10 cellular contexts compared by ENCODE assay signal in the genomic region with DNA sequence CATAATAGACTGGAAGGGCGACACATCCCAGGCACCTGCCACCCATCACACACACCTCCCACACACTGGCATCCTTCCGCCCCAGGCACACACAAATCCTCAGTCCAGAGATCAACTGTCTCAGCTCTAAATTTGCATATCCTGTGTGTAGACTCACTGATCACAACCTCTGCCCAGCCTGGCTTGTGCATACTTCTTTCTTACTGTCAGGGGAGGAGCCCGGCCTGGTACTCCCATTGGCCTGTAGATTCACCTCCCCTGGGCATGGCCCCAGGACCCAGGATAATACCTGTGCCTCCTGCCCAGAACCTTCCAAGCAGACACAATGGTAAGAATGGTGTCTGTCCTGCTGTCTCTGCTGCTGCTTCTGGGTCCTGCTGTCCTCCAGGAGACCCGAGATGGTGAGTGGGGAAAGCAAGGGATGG. TPM values are rescaled to one million over a fixed set of nuclear protein-coding genes. Genes with fewer than 3 reads are reported as not detected.
A peak's percentile ranks its signal among the peaks of the same experiment; 100 is the strongest.
DNase-seq lines count a peak whose midpoint lies in the region; ATAC-seq and TF ChIP-seq lines count a peak whose summit lies in the region.
"Not testable (repeated sequence)": the region's sequence is repeated elsewhere in the genome, so short reads cannot be mapped to it uniquely, and the experiment has no call there.
"Had no signal": no experiment of that assay in that cellular context is flagged by ENCODE, and none has a peak within 500 bp of the region (broad histone marks: within the 10 kb centered on the region; RNA-seq: fewer than 3 reads in every experiment).

No MANE protein-coding gene starts in this region.

- POLR2A ChIA-PET in Panc1 (lab: Charles Lee): not testable (repeated sequence)

- H3K4me3 ChIP-seq in Panc1 (ENCODE audit: low read depth in 2 of 2, low read length in 2 of 2): not testable (repeated sequence)

- intact Hi-C loops in Panc1 (cut with micrococcal nuclease; ENCODE audit: unreplicated experiment): not testable (repeated sequence)
- intact Hi-C loops in left cardiac atrium (cut with DNase I): loop anchor here in 1 of 2 donors (10.0 kb wide), 1 partner anchor 66 kb away; a partner anchor contains a TSS

- not testable (repeated sequence) for H3K9me3 Mint-ChIP-seq in activated T-cell treated with anti-CD3 and anti-CD28 coated beads, Interleukin-2, amount 50 U/mL, for 72 hours

- not testable (repeated sequence) for H3K4me3 Mint-ChIP-seq in activated T-cell treated with anti-CD3 and anti-CD28 coated beads, Interleukin-2, amount 50 U/mL, for 72 hours

- TF ChIP-seq CTCF in 22Rv1 (IDR thresholded peaks at IDR 0.05); Panc1 (IDR thresholded peaks at IDR 0.05); omental fat pad (IDR thresholded peaks at IDR 0.05): not testable (repeated sequence)

- not testable (repeated sequence) for H3K27ac Mint-ChIP-seq in activated T-cell treated with anti-CD3 and anti-CD28 coated beads, Interleukin-2, amount 50 U/mL, for 72 hours

- H3K4me1 ChIP-seq in Panc1 (ENCODE audit: control insufficient read depth, insufficient read depth, low read length): not testable (repeated sequence)

- peaks cover 35% of the 10 kb centered on the region for H3K27me3 Mint-ChIP-seq in activated T-cell treated with anti-CD3 and anti-CD28 coated beads, Interleukin-2, amount 50 U/mL, for 72 hours (ENCODE audit: low read depth)

- not testable (repeated sequence) for H3K9me3 ChIP-seq in Panc1 (ENCODE audit: control insufficient read depth, insufficient read depth, low read depth, low read length)

- CTCF ChIA-PET in Panc1 (lab: Charles Lee): interaction anchor here (1.7 kb wide), 1 partner anchor 10 kb away, joined by 7 read pairs; no protein-coding TSS in a partner anchor

- H3K4me1 Mint-ChIP-seq in activated T-cell treated with anti-CD3 and anti-CD28 coated beads, Interleukin-2, amount 50 U/mL, for 72 hours (ENCODE audit: low read depth): not testable (repeated sequence)

- ATAC-seq in GM18517 (IDR thresholded peaks at IDR 0.05; ENCODE audit: unreplicated experiment): peak; percentile 58
- peak; percentile 56 for ATAC-seq in GM21723 (IDR thresholded peaks at IDR 0.05; ENCODE audit: unreplicated experiment)
- ATAC-seq in HG03432 (IDR thresholded peaks at IDR 0.05; ENCODE audit: unreplicated experiment): peak; percentile 59
- peak; percentile 43 for ATAC-seq in Panc1
- peak; percentile 44 to 48 for ATAC-seq in activated T-cell treated with anti-CD3 and anti-CD28 coated beads, Interleukin-2, amount 50 U/mL, for 72 hours (replicated peaks in 1 of 2)
- ATAC-seq in left cardiac atrium: peak; percentile 51 to 71
- peak; percentile 17 for ATAC-seq in omental fat pad (ENCODE audit: low FRiP score)

- DNase-seq in Panc1 (ENCODE audit: low read depth, low spot score); activated T-cell treated with anti-CD3 and anti-CD28 coated beads, Interleukin-2, amount 50 U/mL, for 72 hours; left cardiac atrium; omental fat pad (ENCODE audit: low spot score): not testable (repeated sequence)

- in situ Hi-C loops in Panc1 (cut with HindIII; ENCODE audit: low pct_unique_long_range_greater_than_20kb, low sequenced_read_pairs): not testable (repeated sequence)

- BruUV-seq in Panc1 (replicated peaks; lab: Mats Ljungman, UMichigan): not testable (repeated sequence)

- peak overlapping the region; percentile 69 for H3K27ac ChIP-seq in 22Rv1
- H3K27ac ChIP-seq in Panc1 (ENCODE audit: low read length): not testable (repeated sequence)

- H3K27me3 ChIP-seq in Panc1 (ENCODE audit: control insufficient read depth, insufficient read depth, low read length): not testable (repeated sequence)

- not testable (repeated sequence) for H3K36me3 Mint-ChIP-seq in activated T-cell treated with anti-CD3 and anti-CD28 coated beads, Interleukin-2, amount 50 U/mL, for 72 hours (ENCODE audit: insufficient read depth in 2 of 2)

- not testable (repeated sequence) for H3K36me3 ChIP-seq in Panc1 (ENCODE audit: control insufficient read depth, insufficient read depth, low read length)

RNA-seq across cellular contexts. Expression of a gene that starts 4.6 kb away (rescaled TPM):
- total RNA-seq in Panc1 (2021; ENCODE audit: unreplicated experiment): 0.49 TPM
- not detected for polyA plus RNA-seq in Panc1 (2012; ENCODE audit: insufficient read length)
- total RNA-seq in activated T-cell treated with anti-CD3 and anti-CD28 coated beads, Interleukin-2, amount 50 U/mL, for 72 hours: not detected
- total RNA-seq in left cardiac atrium: 10 to 100 TPM; 36.2 to 91.1 TPM
- 100 to 1,000 TPM in 1 of 4 donors, 10 to 100 TPM in 3; 70.9 to 155 (median 92.1) TPM for total RNA-seq in omental fat pad
- total RNA-seq: Caco-2 had no signal

RNA-seq across cellular contexts. Expression of a gene that starts 34.9 kb away (rescaled TPM):
- total RNA-seq in Panc1 (2021; ENCODE audit: unreplicated experiment) (55.5 TPM), left cardiac atrium (10 to 100 TPM; 36.7 to 47.0 TPM), omental fat pad (10 to 100 TPM; 21.5 to 34.5 (median 28.0) TPM)
- 24.5 TPM for polyA plus RNA-seq in Panc1 (2012; ENCODE audit: insufficient read length)
- total RNA-seq in activated T-cell treated with anti-CD3 and anti-CD28 coated beads, Interleukin-2, amount 50 U/mL, for 72 hours: 10 to 100 TPM; 70.3 to 78.2 TPM

RNA-seq across cellular contexts. Expression of a gene that starts 51.0 kb away (rescaled TPM):
- total RNA-seq in Panc1 (2021; ENCODE audit: unreplicated experiment): not detected
- not detected for polyA plus RNA-seq in Panc1 (2012; ENCODE audit: insufficient read length)
- 1 to 10 TPM in 1 of 2 donors, under 1 TPM in 1; 0.58 to 1.7 TPM for total RNA-seq in activated T-cell treated with anti-CD3 and anti-CD28 coated beads, Interleukin-2, amount 50 U/mL, for 72 hours
- total RNA-seq in left cardiac atrium: under 1 TPM; 0.37 to 0.59 TPM
- total RNA-seq in omental fat pad: under 1 TPM in 2 of 4 donors, not detected in 2; 0.63 to 0.74 TPM
- total RNA-seq: Peyer's patch had no signal

Comparison
In these comparisons a context has a peak if more than half of its experiments do, and no peak if none do; other contexts are left out.
1. RNA of a gene that starts 4.6 kb away (total RNA-seq): 70.9 to 155 TPM in omental fat pad and 36.2 to 91.1 TPM in left cardiac atrium; 0.49 TPM in Panc1 (single experiment) and not detected in activated T-cell treated with anti-CD3 and anti-CD28 coated beads, Interleukin-2, amount 50 U/mL, for 72 hours; every median in the first group is over 10 times any median in the second.
2. Peak in every context shown above with its lines, with median percentiles within 50 percentile points of each other: ATAC-seq.